In the genomic region with DNA sequence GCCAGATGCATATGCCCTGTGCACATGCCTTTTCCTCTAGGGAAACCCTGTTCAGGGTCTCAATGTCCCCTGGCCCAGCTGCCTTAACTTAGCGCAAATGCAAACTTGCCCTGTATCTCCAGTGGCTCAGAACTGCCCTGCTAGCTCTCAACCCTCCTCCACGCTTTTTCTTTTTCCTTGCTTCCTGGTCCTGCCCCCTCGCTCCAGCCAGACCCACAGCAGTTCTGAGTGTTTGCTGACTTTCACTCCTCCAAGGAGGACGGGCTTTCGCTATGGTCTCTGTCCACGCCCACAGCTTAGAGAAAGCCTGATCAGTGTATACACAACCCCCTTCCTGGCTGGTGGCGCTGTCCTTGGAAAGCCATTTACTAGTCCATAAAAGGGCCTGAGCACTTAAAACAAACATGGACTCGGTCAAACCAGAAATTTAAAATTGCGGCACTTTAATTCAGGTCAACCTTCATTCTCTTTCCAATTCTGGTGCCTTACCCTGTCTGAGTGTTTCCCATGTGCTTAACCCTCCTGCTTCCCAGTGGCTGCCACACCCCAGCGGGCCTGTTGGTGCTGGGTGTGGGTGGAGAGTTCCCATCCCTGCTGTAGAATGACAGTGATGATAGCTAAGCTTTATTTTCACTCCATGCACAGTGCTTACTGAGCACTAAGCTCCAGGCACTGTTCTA, we compare ENCODE assay signal across 1 cellular context.
TF ChIP-seq lines count a peak whose summit lies in the region.

No MANE protein-coding gene starts in this region.

TF ChIP-seq in K562, 482 proteins besides CTCF, POLR2A, EP300 and RAD21 (continued from another document and continues in another):
- TF ChIP-seq, protein P1, sequence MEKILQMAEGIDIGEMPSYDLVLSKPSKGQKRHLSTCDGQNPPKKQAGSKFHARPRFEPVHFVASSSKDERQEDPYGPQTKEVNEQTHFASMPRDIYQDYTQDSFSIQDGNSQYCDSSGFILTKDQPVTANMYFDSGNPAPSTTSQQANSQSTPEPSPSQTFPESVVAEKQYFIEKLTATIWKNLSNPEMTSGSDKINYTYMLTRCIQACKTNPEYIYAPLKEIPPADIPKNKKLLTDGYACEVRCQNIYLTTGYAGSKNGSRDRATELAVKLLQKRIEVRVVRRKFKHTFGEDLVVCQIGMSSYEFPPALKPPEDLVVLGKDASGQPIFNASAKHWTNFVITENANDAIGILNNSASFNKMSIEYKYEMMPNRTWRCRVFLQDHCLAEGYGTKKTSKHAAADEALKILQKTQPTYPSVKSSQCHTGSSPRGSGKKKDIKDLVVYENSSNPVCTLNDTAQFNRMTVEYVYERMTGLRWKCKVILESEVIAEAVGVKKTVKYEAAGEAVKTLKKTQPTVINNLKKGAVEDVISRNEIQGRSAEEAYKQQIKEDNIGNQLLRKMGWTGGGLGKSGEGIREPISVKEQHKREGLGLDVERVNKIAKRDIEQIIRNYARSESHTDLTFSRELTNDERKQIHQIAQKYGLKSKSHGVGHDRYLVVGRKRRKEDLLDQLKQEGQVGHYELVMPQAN (IDR thresholded peaks at IDR 0.05; ENCODE audit: borderline replicate concordance): peak; percentile 47; the same call in 1 of the 2 replicates
- TF ChIP-seq, protein P2, sequence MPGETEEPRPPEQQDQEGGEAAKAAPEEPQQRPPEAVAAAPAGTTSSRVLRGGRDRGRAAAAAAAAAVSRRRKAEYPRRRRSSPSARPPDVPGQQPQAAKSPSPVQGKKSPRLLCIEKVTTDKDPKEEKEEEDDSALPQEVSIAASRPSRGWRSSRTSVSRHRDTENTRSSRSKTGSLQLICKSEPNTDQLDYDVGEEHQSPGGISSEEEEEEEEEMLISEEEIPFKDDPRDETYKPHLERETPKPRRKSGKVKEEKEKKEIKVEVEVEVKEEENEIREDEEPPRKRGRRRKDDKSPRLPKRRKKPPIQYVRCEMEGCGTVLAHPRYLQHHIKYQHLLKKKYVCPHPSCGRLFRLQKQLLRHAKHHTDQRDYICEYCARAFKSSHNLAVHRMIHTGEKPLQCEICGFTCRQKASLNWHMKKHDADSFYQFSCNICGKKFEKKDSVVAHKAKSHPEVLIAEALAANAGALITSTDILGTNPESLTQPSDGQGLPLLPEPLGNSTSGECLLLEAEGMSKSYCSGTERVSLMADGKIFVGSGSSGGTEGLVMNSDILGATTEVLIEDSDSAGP (CRISPR knock-in tag; IDR thresholded peaks at IDR 0.05): no peak
- TF ChIP-seq HMG20B (CRISPR knock-in tag; IDR thresholded peaks at IDR 0.05) (no peak), CXXC5 (CRISPR knock-in tag; IDR thresholded peaks at IDR 0.05) (peak; percentile 33), MEF2A (IDR thresholded peaks at IDR 0.05; ENCODE audit: control insufficient read depth, low read depth, low read length) (no peak), KDM1A (IDR thresholded peaks at IDR 0.05) (no peak), U2AF2 (optimal IDR thresholded peaks at IDR 0.05; ENCODE audit: low read depth, low read length) (no peak), JUN (IDR thresholded peaks at IDR 0.05; ENCODE audit: borderline replicate concordance, low read depth, low read length) (no peak; the same call in 1 of the 2 replicates), JUN (CRISPR knock-in tag; IDR thresholded peaks at IDR 0.05; ENCODE audit: borderline replicate concordance) (no peak), GABPB2 (CRISPR knock-in tag; conservative IDR thresholded peaks at IDR 0.05) (no peak), SP1 (CRISPR knock-in tag; IDR thresholded peaks at IDR 0.05) (no peak), NR2F6 (CRISPR knock-in tag; IDR thresholded peaks at IDR 0.05) (no peak), SPI1 (IDR thresholded peaks at IDR 0.05; ENCODE audit: borderline replicate concordance, low read depth, low read length) (no peak), CHD4 (IDR thresholded peaks at IDR 0.05; ENCODE audit: insufficient read depth, insufficient replicate concordance, low read depth, low read length, poor library complexity, severe bottlenecking) (no peak), SIX5 (IDR thresholded peaks at IDR 0.05; ENCODE audit: borderline replicate concordance in 1 of 2, insufficient read depth in 1 of 2, low read depth in 1 of 2, low read length in 2 of 2) (no peak), RNF2 (IDR thresholded peaks at IDR 0.05) (no peak), EGR1 (conservative IDR thresholded peaks at IDR 0.05) (peak; percentile 84), ERF (CRISPR knock-in tag; IDR thresholded peaks at IDR 0.05) (no peak), ZNF668 (CRISPR knock-in tag; IDR thresholded peaks at IDR 0.05) (no peak), ZBTB7A (IDR thresholded peaks at IDR 0.05; ENCODE audit: borderline replicate concordance, control insufficient read depth, low read depth, low read length) (peak; percentile 52; the same call in 1 of the 2 replicates), CTBP1 (IDR thresholded peaks at IDR 0.05; ENCODE audit: borderline replicate concordance) (peak; percentile 68), BDP1 (IDR thresholded peaks at IDR 0.05; ENCODE audit: insufficient read depth, insufficient read length) (no peak), SNIP1 (IDR thresholded peaks at IDR 0.05; ENCODE audit: low read depth) (no peak), KDM4B (IDR thresholded peaks at IDR 0.05; ENCODE audit: borderline replicate concordance in 2 of 2, low read depth in 1 of 2) (no peak), SNRNP70 (optimal IDR thresholded peaks at IDR 0.05; ENCODE audit: low read depth, low read length) (no peak), ZBTB8A (IDR thresholded peaks at IDR 0.05; ENCODE audit: partially characterized antibody) (no peak), RFX1 (IDR thresholded peaks at IDR 0.05) (no peak), SAFB2 (IDR thresholded peaks at IDR 0.05; ENCODE audit: borderline replicate concordance, low read depth, low read length, severe bottlenecking) (no peak)
- TF ChIP-seq, protein P3, sequence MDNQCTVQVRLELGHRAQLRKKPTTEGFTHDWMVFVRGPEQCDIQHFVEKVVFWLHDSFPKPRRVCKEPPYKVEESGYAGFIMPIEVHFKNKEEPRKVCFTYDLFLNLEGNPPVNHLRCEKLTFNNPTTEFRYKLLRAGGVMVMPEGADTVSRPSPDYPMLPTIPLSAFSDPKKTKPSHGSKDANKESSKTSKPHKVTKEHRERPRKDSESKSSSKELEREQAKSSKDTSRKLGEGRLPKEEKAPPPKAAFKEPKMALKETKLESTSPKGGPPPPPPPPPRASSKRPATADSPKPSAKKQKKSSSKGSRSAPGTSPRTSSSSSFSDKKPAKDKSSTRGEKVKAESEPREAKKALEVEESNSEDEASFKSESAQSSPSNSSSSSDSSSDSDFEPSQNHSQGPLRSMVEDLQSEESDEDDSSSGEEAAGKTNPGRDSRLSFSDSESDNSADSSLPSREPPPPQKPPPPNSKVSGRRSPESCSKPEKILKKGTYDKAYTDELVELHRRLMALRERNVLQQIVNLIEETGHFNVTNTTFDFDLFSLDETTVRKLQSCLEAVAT (IDR thresholded peaks at IDR 0.05): no peak
- TF ChIP-seq, protein P4, sequence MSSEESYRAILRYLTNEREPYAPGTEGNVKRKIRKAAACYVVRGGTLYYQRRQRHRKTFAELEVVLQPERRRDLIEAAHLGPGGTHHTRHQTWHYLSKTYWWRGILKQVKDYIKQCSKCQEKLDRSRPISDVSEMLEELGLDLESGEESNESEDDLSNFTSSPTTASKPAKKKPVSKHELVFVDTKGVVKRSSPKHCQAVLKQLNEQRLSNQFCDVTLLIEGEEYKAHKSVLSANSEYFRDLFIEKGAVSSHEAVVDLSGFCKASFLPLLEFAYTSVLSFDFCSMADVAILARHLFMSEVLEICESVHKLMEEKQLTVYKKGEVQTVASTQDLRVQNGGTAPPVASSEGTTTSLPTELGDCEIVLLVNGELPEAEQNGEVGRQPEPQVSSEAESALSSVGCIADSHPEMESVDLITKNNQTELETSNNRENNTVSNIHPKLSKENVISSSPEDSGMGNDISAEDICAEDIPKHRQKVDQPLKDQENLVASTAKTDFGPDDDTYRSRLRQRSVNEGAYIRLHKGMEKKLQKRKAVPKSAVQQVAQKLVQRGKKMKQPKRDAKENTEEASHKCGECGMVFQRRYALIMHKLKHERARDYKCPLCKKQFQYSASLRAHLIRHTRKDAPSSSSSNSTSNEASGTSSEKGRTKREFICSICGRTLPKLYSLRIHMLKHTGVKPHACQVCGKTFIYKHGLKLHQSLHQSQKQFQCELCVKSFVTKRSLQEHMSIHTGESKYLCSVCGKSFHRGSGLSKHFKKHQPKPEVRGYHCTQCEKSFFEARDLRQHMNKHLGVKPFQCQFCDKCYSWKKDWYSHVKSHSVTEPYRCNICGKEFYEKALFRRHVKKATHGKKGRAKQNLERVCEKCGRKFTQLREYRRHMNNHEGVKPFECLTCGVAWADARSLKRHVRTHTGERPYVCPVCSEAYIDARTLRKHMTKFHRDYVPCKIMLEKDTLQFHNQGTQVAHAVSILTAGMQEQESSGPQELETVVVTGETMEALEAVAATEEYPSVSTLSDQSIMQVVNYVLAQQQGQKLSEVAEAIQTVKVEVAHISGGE (CRISPR knock-in tag; IDR thresholded peaks at IDR 0.05): 0 out of 6 replicates have a peak, but pooled peaks of 1 of the 3 experiments have one; percentile 28
- TF ChIP-seq, protein P5, sequence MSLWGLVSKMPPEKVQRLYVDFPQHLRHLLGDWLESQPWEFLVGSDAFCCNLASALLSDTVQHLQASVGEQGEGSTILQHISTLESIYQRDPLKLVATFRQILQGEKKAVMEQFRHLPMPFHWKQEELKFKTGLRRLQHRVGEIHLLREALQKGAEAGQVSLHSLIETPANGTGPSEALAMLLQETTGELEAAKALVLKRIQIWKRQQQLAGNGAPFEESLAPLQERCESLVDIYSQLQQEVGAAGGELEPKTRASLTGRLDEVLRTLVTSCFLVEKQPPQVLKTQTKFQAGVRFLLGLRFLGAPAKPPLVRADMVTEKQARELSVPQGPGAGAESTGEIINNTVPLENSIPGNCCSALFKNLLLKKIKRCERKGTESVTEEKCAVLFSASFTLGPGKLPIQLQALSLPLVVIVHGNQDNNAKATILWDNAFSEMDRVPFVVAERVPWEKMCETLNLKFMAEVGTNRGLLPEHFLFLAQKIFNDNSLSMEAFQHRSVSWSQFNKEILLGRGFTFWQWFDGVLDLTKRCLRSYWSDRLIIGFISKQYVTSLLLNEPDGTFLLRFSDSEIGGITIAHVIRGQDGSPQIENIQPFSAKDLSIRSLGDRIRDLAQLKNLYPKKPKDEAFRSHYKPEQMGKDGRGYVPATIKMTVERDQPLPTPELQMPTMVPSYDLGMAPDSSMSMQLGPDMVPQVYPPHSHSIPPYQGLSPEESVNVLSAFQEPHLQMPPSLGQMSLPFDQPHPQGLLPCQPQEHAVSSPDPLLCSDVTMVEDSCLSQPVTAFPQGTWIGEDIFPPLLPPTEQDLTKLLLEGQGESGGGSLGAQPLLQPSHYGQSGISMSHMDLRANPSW (CRISPR knock-in tag; IDR thresholded peaks at IDR 0.05): no peak
- TF ChIP-seq, protein P6, sequence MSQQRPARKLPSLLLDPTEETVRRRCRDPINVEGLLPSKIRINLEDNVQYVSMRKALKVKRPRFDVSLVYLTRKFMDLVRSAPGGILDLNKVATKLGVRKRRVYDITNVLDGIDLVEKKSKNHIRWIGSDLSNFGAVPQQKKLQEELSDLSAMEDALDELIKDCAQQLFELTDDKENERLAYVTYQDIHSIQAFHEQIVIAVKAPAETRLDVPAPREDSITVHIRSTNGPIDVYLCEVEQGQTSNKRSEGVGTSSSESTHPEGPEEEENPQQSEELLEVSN (IDR thresholded peaks at IDR 0.05; ENCODE audit: borderline replicate concordance in 1 of 2, extremely low read depth in 1 of 2, insufficient read depth in 1 of 2, insufficient read length in 1 of 2, low read depth in 1 of 2, low read length in 1 of 2, poor library complexity in 1 of 2, severe bottlenecking in 1 of 2): peak in 1 of 2 experiments; percentile 56
- TF ChIP-seq, protein P7, sequence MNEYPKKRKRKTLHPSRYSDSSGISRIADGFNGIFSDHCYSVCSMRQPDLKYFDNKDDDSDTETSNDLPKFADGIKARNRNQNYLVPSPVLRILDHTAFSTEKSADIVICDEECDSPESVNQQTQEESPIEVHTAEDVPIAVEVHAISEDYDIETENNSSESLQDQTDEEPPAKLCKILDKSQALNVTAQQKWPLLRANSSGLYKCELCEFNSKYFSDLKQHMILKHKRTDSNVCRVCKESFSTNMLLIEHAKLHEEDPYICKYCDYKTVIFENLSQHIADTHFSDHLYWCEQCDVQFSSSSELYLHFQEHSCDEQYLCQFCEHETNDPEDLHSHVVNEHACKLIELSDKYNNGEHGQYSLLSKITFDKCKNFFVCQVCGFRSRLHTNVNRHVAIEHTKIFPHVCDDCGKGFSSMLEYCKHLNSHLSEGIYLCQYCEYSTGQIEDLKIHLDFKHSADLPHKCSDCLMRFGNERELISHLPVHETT (CRISPR knock-in tag; conservative IDR thresholded peaks at IDR 0.05 in 1 of 2, IDR thresholded peaks at IDR 0.05 in 1 of 2): no peak
- TF ChIP-seq, protein P8, sequence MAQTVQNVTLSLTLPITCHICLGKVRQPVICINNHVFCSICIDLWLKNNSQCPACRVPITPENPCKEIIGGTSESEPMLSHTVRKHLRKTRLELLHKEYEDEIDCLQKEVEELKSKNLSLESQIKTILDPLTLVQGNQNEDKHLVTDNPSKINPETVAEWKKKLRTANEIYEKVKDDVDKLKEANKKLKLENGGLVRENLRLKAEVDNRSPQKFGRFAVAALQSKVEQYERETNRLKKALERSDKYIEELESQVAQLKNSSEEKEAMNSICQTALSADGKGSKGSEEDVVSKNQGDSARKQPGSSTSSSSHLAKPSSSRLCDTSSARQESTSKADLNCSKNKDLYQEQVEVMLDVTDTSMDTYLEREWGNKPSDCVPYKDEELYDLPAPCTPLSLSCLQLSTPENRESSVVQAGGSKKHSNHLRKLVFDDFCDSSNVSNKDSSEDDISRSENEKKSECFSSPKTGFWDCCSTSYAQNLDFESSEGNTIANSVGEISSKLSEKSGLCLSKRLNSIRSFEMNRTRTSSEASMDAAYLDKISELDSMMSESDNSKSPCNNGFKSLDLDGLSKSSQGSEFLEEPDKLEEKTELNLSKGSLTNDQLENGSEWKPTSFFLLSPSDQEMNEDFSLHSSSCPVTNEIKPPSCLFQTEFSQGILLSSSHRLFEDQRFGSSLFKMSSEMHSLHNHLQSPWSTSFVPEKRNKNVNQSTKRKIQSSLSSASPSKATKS (CRISPR knock-in tag; IDR thresholded peaks at IDR 0.05): no peak
- TF ChIP-seq, protein P9, sequence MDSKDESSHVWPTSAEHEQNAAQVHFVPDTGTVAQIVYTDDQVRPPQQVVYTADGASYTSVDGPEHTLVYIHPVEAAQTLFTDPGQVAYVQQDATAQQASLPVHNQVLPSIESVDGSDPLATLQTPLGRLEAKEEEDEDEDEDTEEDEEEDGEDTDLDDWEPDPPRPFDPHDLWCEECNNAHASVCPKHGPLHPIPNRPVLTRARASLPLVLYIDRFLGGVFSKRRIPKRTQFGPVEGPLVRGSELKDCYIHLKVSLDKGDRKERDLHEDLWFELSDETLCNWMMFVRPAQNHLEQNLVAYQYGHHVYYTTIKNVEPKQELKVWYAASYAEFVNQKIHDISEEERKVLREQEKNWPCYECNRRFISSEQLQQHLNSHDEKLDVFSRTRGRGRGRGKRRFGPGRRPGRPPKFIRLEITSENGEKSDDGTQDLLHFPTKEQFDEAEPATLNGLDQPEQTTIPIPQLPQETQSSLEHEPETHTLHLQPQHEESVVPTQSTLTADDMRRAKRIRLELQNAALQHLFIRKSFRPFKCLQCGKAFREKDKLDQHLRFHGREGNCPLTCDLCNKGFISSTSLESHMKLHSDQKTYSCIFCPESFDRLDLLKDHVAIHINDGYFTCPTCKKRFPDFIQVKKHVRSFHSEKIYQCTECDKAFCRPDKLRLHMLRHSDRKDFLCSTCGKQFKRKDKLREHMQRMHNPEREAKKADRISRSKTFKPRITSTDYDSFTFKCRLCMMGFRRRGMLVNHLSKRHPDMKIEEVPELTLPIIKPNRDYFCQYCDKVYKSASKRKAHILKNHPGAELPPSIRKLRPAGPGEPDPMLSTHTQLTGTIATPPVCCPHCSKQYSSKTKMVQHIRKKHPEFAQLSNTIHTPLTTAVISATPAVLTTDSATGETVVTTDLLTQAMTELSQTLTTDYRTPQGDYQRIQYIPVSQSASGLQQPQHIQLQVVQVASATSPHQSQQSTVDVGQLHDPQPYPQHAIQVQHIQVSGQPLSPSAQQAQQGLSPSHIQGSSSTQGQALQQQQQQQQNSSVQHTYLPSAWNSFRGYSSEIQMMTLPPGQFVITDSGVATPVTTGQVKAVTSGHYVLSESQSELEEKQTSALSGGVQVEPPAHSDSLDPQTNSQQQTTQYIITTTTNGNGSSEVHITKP (IDR thresholded peaks at IDR 0.05; ENCODE audit: partially characterized antibody): peak; percentile 75
